In genomic region chr5:134116789-134117761, GRCh38 we compare ENCODE assay signal across 1 cellular context.
TF ChIP-seq lines count a peak whose summit lies in the region.

No MANE protein-coding gene starts in this region.

TF ChIP-seq in K562, 482 proteins besides CTCF, POLR2A, EP300 and RAD21:
- TF ChIP-seq PHB (CRISPR knock-in tag; IDR thresholded peaks at IDR 0.05) (no peak), BDP1 (IDR thresholded peaks at IDR 0.05; ENCODE audit: insufficient read depth, insufficient read length) (no peak), CREB3 (tag; conservative IDR thresholded peaks at IDR 0.05; ENCODE audit: low read depth) (no peak), NFRKB (IDR thresholded peaks at IDR 0.05; ENCODE audit: low read depth) (no peak), DACH1 (IDR thresholded peaks at IDR 0.05; ENCODE audit: partially characterized antibody) (no peak), POLR2H (tag; IDR thresholded peaks at IDR 0.05; ENCODE audit: low read depth) (no peak), ZNF639 (CRISPR knock-in tag; conservative IDR thresholded peaks at IDR 0.05 in 1 of 2, IDR thresholded peaks at IDR 0.05 in 1 of 2) (no peak)
